Comparison of ENCODE assay signal across 8 cellular contexts in genomic region chrX:47193475-47194241, GRCh38. TPM values are rescaled to one million over a fixed set of nuclear protein-coding genes. Genes with fewer than 3 reads are reported as not detected.
DNase-seq lines count a peak whose midpoint lies in the region; ATAC-seq, FAIRE-seq and TF ChIP-seq lines count a peak whose summit lies in the region.

TSS of gene UBA1 (plus strand) at chrX:47193829. CDS start at chrX:47198803, 4,974 bp downstream.

- H3K9me3 Mint-ChIP-seq in astrocyte (ENCODE audit: unreplicated experiment), result no peaks in the 10 kb centered on the region

- peaks cover 62% of the 10 kb centered on the region for H3K79me2 ChIP-seq in astrocyte (ENCODE audit: insufficient read depth, low read length)

- peaks cover 35% of the 10 kb centered on the region for H3K4me1 Mint-ChIP-seq in astrocyte (ENCODE audit: low read depth, unreplicated experiment)

- peaks cover 3% of the 10 kb centered on the region for H3K36me3 Mint-ChIP-seq in astrocyte (ENCODE audit: low read depth, unreplicated experiment)

- H2AFZ ChIP-seq in astrocyte (ENCODE audit: low read depth, low read length), result peak within 1 kb of the TSS; percentile 39

- DNase-seq in NCI-H2029 (lab: John Stamatoyannopoulos, UW) (peak; percentile 87), T-helper 22 cell (ENCODE audit: low read depth) (peak; percentile 95), astrocyte (ENCODE audit: low read depth) (peak; percentile 89), right cardiac atrium (peak; percentile 96 to 98 (median 97)), renal cortical epithelial cell (ENCODE audit: low read depth) (peak; percentile 92)

- intact Hi-C loops in right cardiac atrium (cut with DNase I), result loop anchor here in 3 of 4 donors (5.0 kb wide), 2 partner anchors 189 to 329 kb away; no protein-coding TSS in a partner anchor

- FAIRE-seq in astrocyte (lab: Jason Lieb, UNC), result peak; percentile 100

- peak; percentile 58 for TF ChIP-seq CTCF in astrocyte (IDR thresholded peaks at IDR 0.05; ENCODE audit: insufficient read depth, low read depth, low read length)

- H3K27me3 Mint-ChIP-seq in astrocyte (ENCODE audit: low read depth, unreplicated experiment), result no peaks in the 10 kb centered on the region

- H4K20me1 ChIP-seq in astrocyte (ENCODE audit: insufficient read depth, low read length), result peaks cover 43% of the 10 kb centered on the region

- H3K9ac ChIP-seq in astrocyte (ENCODE audit: low read length), result peak within 1 kb of the TSS; percentile 98

- H3K4me1 ChIP-seq in astrocyte (ENCODE audit: insufficient read depth, low read length) (peaks cover 30% of the 10 kb centered on the region), right cardiac atrium (ENCODE audit: control insufficient read depth, insufficient read depth, low read length) (peaks cover 11% of the 10 kb centered on the region)

- peak within 1 kb of the TSS; percentile 93 for H3K4me3 Mint-ChIP-seq in astrocyte (ENCODE audit: unreplicated experiment)

- peaks cover 4% of the 10 kb centered on the region for H3K36me3 ChIP-seq in astrocyte (ENCODE audit: insufficient read depth, low read length)

- H3K4me3 ChIP-seq in astrocyte (ENCODE audit: insufficient read depth, low read depth, low read length), result peak within 1 kb of the TSS; percentile 94
- H3K4me3 ChIP-seq in right cardiac atrium (ENCODE audit: low read length), result peak within 1 kb of the TSS; percentile 82

- H3K27ac ChIP-seq in astrocyte (ENCODE audit: low read depth, low read length) (peak within 1 kb of the TSS; percentile 91), right cardiac atrium (ENCODE audit: low read length) (peak within 1 kb of the TSS; percentile 100)

- no peaks in the 10 kb centered on the region for H3K9me3 ChIP-seq in astrocyte (ENCODE audit: insufficient read depth, low read depth, low read length)
- H3K9me3 ChIP-seq in right cardiac atrium (ENCODE audit: control insufficient read depth, low read length), result no peaks in the 10 kb centered on the region

- peak; percentile 57 for ATAC-seq in GM18499 (IDR thresholded peaks at IDR 0.05; ENCODE audit: insufficient read depth, unreplicated experiment)
- ATAC-seq in HG02981 (IDR thresholded peaks at IDR 0.05; ENCODE audit: unreplicated experiment), result peak; percentile 46
- peak; percentile 93 to 94 for ATAC-seq in right cardiac atrium
- no peak for ATAC-seq in HG02884 (IDR thresholded peaks at IDR 0.05; ENCODE audit: unreplicated experiment)

- peak within 1 kb of the TSS; percentile 84 for H3K27ac Mint-ChIP-seq in astrocyte (ENCODE audit: unreplicated experiment)

- under 1% methylated on average over 52 of the region's 52 CpGs for WGBS in right cardiac atrium

- peak within 1 kb of the TSS; percentile 97 for H3K4me2 ChIP-seq in astrocyte (ENCODE audit: low read length)

- H3K27me3 ChIP-seq in astrocyte (ENCODE audit: insufficient read depth, low read length), result no peaks in the 10 kb centered on the region
- no peaks in the 10 kb centered on the region for H3K27me3 ChIP-seq in right cardiac atrium (ENCODE audit: control insufficient read depth, insufficient read depth)

RNA-seq across cellular contexts. Expression of gene UBA1, which starts in this region (rescaled TPM):
- 232 and 244 TPM in 2 replicates for total RNA-seq in astrocyte
- 100 to 1,000 TPM; 109 to 130 (median 114) TPM for total RNA-seq in right cardiac atrium
- polyA plus RNA-seq in right cardiac atrium, result 79.5 TPM
- total RNA-seq in renal cortical epithelial cell, result 150 and 280 TPM in 2 replicates
